ENCODE assay signal across 1 cellular context in genomic region chr5:140401362-140402257, GRCh38.
A peak's percentile ranks its signal among the peaks of the same experiment; 100 is the strongest.
TF ChIP-seq lines count a peak whose summit lies in the region.

Gene ANKHD1, plus strand, starts transcription at chr5:140401833. Its CDS starts 135 bp downstream, at chr5:140401968.

TF ChIP-seq in HepG2, 621 proteins besides CTCF, POLR2A, EP300 and RAD21 (continued from another document and continues in another):
- TF ChIP-seq SCMH1 (CRISPR knock-in tag; IDR thresholded peaks at IDR 0.05; ENCODE audit: borderline replicate concordance) = no peak
- TF ChIP-seq NFKB2 (CRISPR knock-in tag; IDR thresholded peaks at IDR 0.05; ENCODE audit: borderline replicate concordance) = peak; percentile 75; the same call in 1 of the 2 replicates
- peak; percentile 84 for TF ChIP-seq GABPA (IDR thresholded peaks at IDR 0.05; ENCODE audit: low read depth, low read length)
- peak; percentile 97 for TF ChIP-seq GABPA (CRISPR knock-in tag; IDR thresholded peaks at IDR 0.05; ENCODE audit: low read depth)
- no peak for TF ChIP-seq LBX2 (CRISPR knock-in tag; IDR thresholded peaks at IDR 0.05; ENCODE audit: borderline replicate concordance)
- peak; percentile 50; the same call in 1 of the 2 replicates for TF ChIP-seq ZNF530 (CRISPR knock-in tag; IDR thresholded peaks at IDR 0.05; ENCODE audit: low read depth)
- TF ChIP-seq ZNF232 (CRISPR knock-in tag; IDR thresholded peaks at IDR 0.05; ENCODE audit: borderline replicate concordance) = peak; percentile 63; the same call in 1 of the 2 replicates
- TF ChIP-seq SRF (IDR thresholded peaks at IDR 0.05; ENCODE audit: low read depth, low read length) = 0 out of 2 replicates have a peak, but pooled peaks have one; percentile 26
- no peak for TF ChIP-seq FIP1L1 (IDR thresholded peaks at IDR 0.05; ENCODE audit: borderline replicate concordance, insufficient read depth, low read depth, low read length)
- TF ChIP-seq ZMYM4 (CRISPR knock-in tag; IDR thresholded peaks at IDR 0.05) = peak; percentile 48; the same call in 1 of the 2 replicates
- no peak for TF ChIP-seq NONO (IDR thresholded peaks at IDR 0.05)
- peak; percentile 54; the same call in 1 of the 2 replicates for TF ChIP-seq NONO (CRISPR knock-in tag; conservative IDR thresholded peaks at IDR 0.05)
- TF ChIP-seq RXRB (CRISPR knock-in tag; IDR thresholded peaks at IDR 0.05; ENCODE audit: borderline replicate concordance) = peak; percentile 45; the same call in 1 of the 2 replicates
- TF ChIP-seq GTF2F1 (IDR thresholded peaks at IDR 0.05; ENCODE audit: low read length) = peak; percentile 80; the same call in 1 of the 2 replicates
- TF ChIP-seq ZNF484 (CRISPR knock-in tag; IDR thresholded peaks at IDR 0.05; ENCODE audit: borderline replicate concordance, low read depth) = peak; percentile 68; the same call in 1 of the 2 replicates
- peak; percentile 66; the same call in 1 of the 3 replicates for TF ChIP-seq MXI1 (IDR thresholded peaks at IDR 0.05; ENCODE audit: borderline replicate concordance, low read depth, low read length)
- TF ChIP-seq ZNF34 (CRISPR knock-in tag; IDR thresholded peaks at IDR 0.05; ENCODE audit: borderline replicate concordance) = peak; percentile 59; the same call in 1 of the 2 replicates
- peak; percentile 25; the same call in 1 of the 2 replicates for TF ChIP-seq ATF7-NPFF (CRISPR knock-in tag; IDR thresholded peaks at IDR 0.05; ENCODE audit: low read depth)
- TF ChIP-seq ZNF772 (CRISPR knock-in tag; IDR thresholded peaks at IDR 0.05) = no peak
- TF ChIP-seq ZNF747 (CRISPR knock-in tag; IDR thresholded peaks at IDR 0.05; ENCODE audit: borderline replicate concordance) = no peak
- TF ChIP-seq MAF1 (CRISPR knock-in tag; IDR thresholded peaks at IDR 0.05; ENCODE audit: borderline replicate concordance) = peak; percentile 59; the same call in 1 of the 2 replicates
- no peak; the same call in 1 of the 2 replicates for TF ChIP-seq IKZF5 (CRISPR knock-in tag; IDR thresholded peaks at IDR 0.05)
- no peak for TF ChIP-seq GATA4 (IDR thresholded peaks at IDR 0.05; ENCODE audit: borderline replicate concordance, low read depth)
- no peak for TF ChIP-seq FOXP1 (IDR thresholded peaks at IDR 0.05)
- TF ChIP-seq FOXP1 (CRISPR knock-in tag; IDR thresholded peaks at IDR 0.05) = no peak
- no peak for TF ChIP-seq ZFP62 (CRISPR knock-in tag; IDR thresholded peaks at IDR 0.05)
- TF ChIP-seq ZNF672 (CRISPR knock-in tag; IDR thresholded peaks at IDR 0.05) = no peak
- TF ChIP-seq PHB2 (IDR thresholded peaks at IDR 0.05; ENCODE audit: partially characterized antibody) = no peak
- TF ChIP-seq XBP1 (CRISPR knock-in tag; IDR thresholded peaks at IDR 0.05) = no peak; the same call in 1 of the 2 replicates
- no peak for TF ChIP-seq ARID3A (IDR thresholded peaks at IDR 0.05; ENCODE audit: low read depth, low read length)
- 0 out of 2 replicates have a peak, but pooled peaks have one; percentile 69 for TF ChIP-seq GTF3A (CRISPR knock-in tag; conservative IDR thresholded peaks at IDR 0.05)
- no peak for TF ChIP-seq SIN3B (IDR thresholded peaks at IDR 0.05; ENCODE audit: low read length)
- TF ChIP-seq ZFAT (CRISPR knock-in tag; conservative IDR thresholded peaks at IDR 0.05) = 0 out of 2 replicates have a peak, but pooled peaks have one; percentile 21
- no peak for TF ChIP-seq CSRNP1 (CRISPR knock-in tag; IDR thresholded peaks at IDR 0.05)
- no peak for TF ChIP-seq ZNF280D (CRISPR knock-in tag; IDR thresholded peaks at IDR 0.05)
- TF ChIP-seq THAP8 (CRISPR knock-in tag; IDR thresholded peaks at IDR 0.05; ENCODE audit: borderline replicate concordance) = no peak; the same call in 1 of the 2 replicates
- TF ChIP-seq TRIM22 (IDR thresholded peaks at IDR 0.05) = no peak
- TF ChIP-seq ZNF234 (CRISPR knock-in tag; conservative IDR thresholded peaks at IDR 0.05) = peak; percentile 37; the same call in 1 of the 2 replicates
- TF ChIP-seq ZNF768 (CRISPR knock-in tag; IDR thresholded peaks at IDR 0.05) = peak; percentile 53
- TF ChIP-seq ZBTB42 (CRISPR knock-in tag; IDR thresholded peaks at IDR 0.05) = no peak; the same call in 1 of the 2 replicates
- TF ChIP-seq RCOR2 (CRISPR knock-in tag; IDR thresholded peaks at IDR 0.05) = no peak
- TF ChIP-seq MED8 (CRISPR knock-in tag; IDR thresholded peaks at IDR 0.05; ENCODE audit: insufficient replicate concordance) = peak; percentile 88
- TF ChIP-seq MAFF (IDR thresholded peaks at IDR 0.05; ENCODE audit: low read depth, low read length) = no peak
- TF ChIP-seq ZNF567 (CRISPR knock-in tag; IDR thresholded peaks at IDR 0.05; ENCODE audit: borderline replicate concordance) = no peak
- TF ChIP-seq ZNF335 (CRISPR knock-in tag; IDR thresholded peaks at IDR 0.05) = 0 out of 2 replicates have a peak, but pooled peaks have one; percentile 47
- TF ChIP-seq ZNF646 (CRISPR knock-in tag; IDR thresholded peaks at IDR 0.05) = no peak
- TF ChIP-seq ZNF580 (CRISPR knock-in tag; IDR thresholded peaks at IDR 0.05; ENCODE audit: borderline replicate concordance, low read depth) = no peak
- TF ChIP-seq AHR (CRISPR knock-in tag; IDR thresholded peaks at IDR 0.05) = peak; percentile 57; the same call in 1 of the 2 replicates
- peak; percentile 98 for TF ChIP-seq CREM (IDR thresholded peaks at IDR 0.05)
- no peak; the same call in 1 of the 2 replicates for TF ChIP-seq CREM (CRISPR knock-in tag; IDR thresholded peaks at IDR 0.05)
